11 cellular contexts compared by ENCODE assay signal in the genomic region with DNA sequence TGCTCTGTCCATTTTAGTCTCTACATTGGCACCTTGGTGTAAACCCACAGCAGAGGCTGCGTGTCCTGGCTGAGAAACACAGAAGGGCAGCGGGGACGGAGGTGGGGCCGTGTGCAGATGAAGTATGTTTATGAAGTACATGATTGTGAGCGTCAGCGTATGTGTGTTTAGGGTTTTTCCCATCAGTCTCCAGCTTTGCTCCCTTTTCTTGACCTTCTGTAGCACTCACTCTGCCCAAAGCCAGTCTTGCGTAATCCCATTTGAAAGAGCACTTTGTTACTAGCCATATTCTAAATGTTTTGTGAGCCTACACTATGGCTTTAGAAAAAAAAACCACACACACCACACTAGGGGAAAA.
DNase-seq lines count a peak whose midpoint lies in the region; ATAC-seq and TF ChIP-seq lines count a peak whose summit lies in the region.
"Had no signal": no experiment of that assay in that cellular context is flagged by ENCODE, and none has a peak within 500 bp of the region (broad histone marks: within the 10 kb centered on the region; RNA-seq: fewer than 3 reads in every experiment).

No MANE protein-coding gene starts in this region.

- DNase-seq in RPMI7951 (ENCODE audit: low read depth), result peak; percentile 72
- DNase-seq in fibroblast of pulmonary artery (ENCODE audit: low read depth), result peak; percentile 19
- peak; percentile 58 for DNase-seq in posterior vena cava (ENCODE audit: low spot score)
- DNase-seq in NCI-H187 treated with DMSO at 0.1 percent for 48 hours (lab: John Stamatoyannopoulos, UW), result no peak
- no peak for DNase-seq in NCI-H345 treated with DMSO at 0.1 percent for 48 hours (lab: John Stamatoyannopoulos, UW; ENCODE audit: unreplicated experiment)
- no peak for DNase-seq in activated gamma-delta T cell treated with Interleukin-2 at 50 U/mL for 16 hours
- DNase-seq: NCI-H2081 treated with DMSO at 0.1 percent for 48 hours; stimulated activated naive B cell treated with anti-CD40 and anti-IgM and Interleukin-4, amounts not matched to agents 10 μg/mL and 1 μg/mL and 100 μg/mL, for 72 hours had no signal

- TF ChIP-seq CTCF in fibroblast of pulmonary artery (IDR thresholded peaks at IDR 0.05; ENCODE audit: low read length, missing control alignments), result no peak

- ATAC-seq in GM19023 (IDR thresholded peaks at IDR 0.05; ENCODE audit: unreplicated experiment), result peak; percentile 39
- no peak for ATAC-seq in HG02852 (IDR thresholded peaks at IDR 0.05; ENCODE audit: unreplicated experiment)
- ATAC-seq: psoas muscle had no signal

- intact Hi-C loops in posterior vena cava (cut with DNase I), result no loop called here

- H3K4me3 ChIP-seq in fibroblast of pulmonary artery (replicated peaks; ENCODE audit: low read depth, low read length), result peak overlapping the region; percentile 31
- H3K4me3 ChIP-seq: psoas muscle had no signal

Comparison
In these comparisons a context has a peak if more than half of its experiments do, and no peak if none do; other contexts are left out.
1. DNase-seq: peak in RPMI7951 (single experiment), fibroblast of pulmonary artery (single experiment) and posterior vena cava (single experiment); none in NCI-H187 treated with DMSO at 0.1 percent for 48 hours (single experiment), NCI-H345 treated with DMSO at 0.1 percent for 48 hours (single experiment) and activated gamma-delta T cell treated with Interleukin-2 at 50 U/mL for 16 hours (single experiment).